Comparison of ENCODE assay signal across 8 cellular contexts in genomic region chr1:25616080-25616931, GRCh38. TPM values are rescaled to one million over a fixed set of nuclear protein-coding genes. Genes with fewer than 3 reads are reported as not detected.
DNase-seq lines count a peak whose midpoint lies in the region; ATAC-seq and TF ChIP-seq lines count a peak whose summit lies in the region.

TSS of gene MAN1C1 (plus strand) at chr1:25616791. CDS start at chr1:25617798, 1,007 bp downstream.

- peaks cover 44% of the 10 kb centered on the region for H3K27me3 Mint-ChIP-seq in WTC11 (ENCODE audit: low read depth)

- no peaks in the 10 kb centered on the region for H3K9me3 Mint-ChIP-seq in WTC11

- ATAC-seq in HG02981 (IDR thresholded peaks at IDR 0.05; ENCODE audit: unreplicated experiment) (peak; percentile 52), WTC11 (peak; percentile 92)

- no peak for TF ChIP-seq CTCF in WTC11 (IDR thresholded peaks at IDR 0.05)

- peak within 1 kb of the TSS; percentile 79 for H3K27ac ChIP-seq in caudate nucleus (ENCODE audit: low read depth, low read length)

- POLR2A ChIA-PET in WTC11 (lab: Charles Lee): interaction anchor here (1.1 kb wide), 1 partner anchor 194 kb away, joined by 3 read pairs; no protein-coding TSS in a partner anchor

- no peaks in the 10 kb centered on the region for H3K36me3 Mint-ChIP-seq in WTC11

- no peak within 1 kb of the TSS for H3K27ac Mint-ChIP-seq in WTC11

- H3K4me3 Mint-ChIP-seq in WTC11: peak within 1 kb of the TSS; percentile 76

- CTCF ChIA-PET in WTC11 (lab: Charles Lee): interaction anchor here (0.7 to 4.5 kb wide), 15 partner anchors 8 to 194 kb away, joined by 3 to 43 read pairs (median 4); partner anchors contain the start of gene SELENON

- H3K4me1 Mint-ChIP-seq in WTC11: peaks cover 28% of the 10 kb centered on the region

- DNase-seq in NCI-H1694 treated with DMSO at 0.1 percent for 48 hours (lab: John Stamatoyannopoulos, UW) (peak; percentile 43), NCI-H1694 (lab: John Stamatoyannopoulos, UW) (no peak), NCI-H2196 treated with DMSO at 0.1 percent for 48 hours (lab: John Stamatoyannopoulos, UW; ENCODE audit: unreplicated experiment) (peak; percentile 90), WTC11 (ENCODE audit: low spot score) (peak; percentile 95), caudate nucleus (lab: John Stamatoyannopoulos, UW) (peak in 60 of 61 donors; percentile 62 to 95 (median 86)), inferior parietal cortex (ENCODE audit: extremely low spot score) (peak; percentile 84), smooth muscle cell of the brain vasculature (ENCODE audit: low read depth, low spot score) (peak; percentile 65)

TF ChIP-seq in WTC11, 78 proteins besides CTCF, POLR2A, EP300 and RAD21 (continues in another document):
- TF ChIP-seq ERG (CRISPR knock-in tag; IDR thresholded peaks at IDR 0.05) (no peak), ZNF671 (CRISPR knock-in tag; IDR thresholded peaks at IDR 0.05) (no peak), GTF2I (CRISPR knock-in tag; conservative IDR thresholded peaks at IDR 0.05) (no peak), JUN (CRISPR knock-in tag; IDR thresholded peaks at IDR 0.05) (no peak), ATF2 (CRISPR knock-in tag; IDR thresholded peaks at IDR 0.05; ENCODE audit: borderline replicate concordance, low read depth) (no peak), ETV6 (CRISPR knock-in tag; IDR thresholded peaks at IDR 0.05) (no peak), MAX (CRISPR knock-in tag; IDR thresholded peaks at IDR 0.05) (no peak; the same call in 1 of the 2 replicates), TEAD1 (CRISPR knock-in tag; IDR thresholded peaks at IDR 0.05) (0 out of 2 replicates have a peak, but pooled peaks have one; percentile 67), IRF2 (CRISPR knock-in tag; IDR thresholded peaks at IDR 0.05; ENCODE audit: borderline replicate concordance, low read depth) (no peak), IRF1 (CRISPR knock-in tag; IDR thresholded peaks at IDR 0.05) (no peak), HMGXB4 (CRISPR knock-in tag; IDR thresholded peaks at IDR 0.05) (no peak), FOXP4 (CRISPR knock-in tag; IDR thresholded peaks at IDR 0.05) (no peak), NFYB (CRISPR knock-in tag; conservative IDR thresholded peaks at IDR 0.05; ENCODE audit: low read depth) (peak; percentile 84), FOXP1 (CRISPR knock-in tag; IDR thresholded peaks at IDR 0.05; ENCODE audit: borderline replicate concordance) (peak; percentile 28; the same call in 1 of the 2 replicates), FOXK1 (CRISPR knock-in tag; IDR thresholded peaks at IDR 0.05) (peak; percentile 75), PRRX2 (CRISPR knock-in tag; IDR thresholded peaks at IDR 0.05) (no peak), ESRRA (CRISPR knock-in tag; IDR thresholded peaks at IDR 0.05; ENCODE audit: borderline replicate concordance) (no peak), ZMAT4 (CRISPR knock-in tag; IDR thresholded peaks at IDR 0.05) (no peak), SMAD4 (CRISPR knock-in tag; IDR thresholded peaks at IDR 0.05) (no peak), PRDM15 (CRISPR knock-in tag; IDR thresholded peaks at IDR 0.05) (no peak)

RNA-seq across cellular contexts. Expression of gene MAN1C1, which starts in this region (rescaled TPM):
- 10.4 to 16.8 TPM (median 12.2 TPM) in 3 replicates for total RNA-seq in WTC11 (2021)
